In genomic region chr5:170638454-170639220, GRCh38 we compare ENCODE assay signal across 8 cellular contexts.
DNase-seq lines count a peak whose midpoint lies in the region; ATAC-seq and TF ChIP-seq lines count a peak whose summit lies in the region.

No MANE protein-coding gene starts in this region.

- TF ChIP-seq CTCF in AG04450 (IDR thresholded peaks at IDR 0.05; ENCODE audit: low read depth, low read length) (peak; percentile 86), GM13977 (IDR thresholded peaks at IDR 0.05; ENCODE audit: extremely low read depth, insufficient read depth, missing control alignments) (peak; percentile 92), OCI-LY7 (conservative IDR thresholded peaks at IDR 0.05; ENCODE audit: low read length) (peak; percentile 87), type B pancreatic cell (conservative IDR thresholded peaks at IDR 0.05) (peak; percentile 96)

- H3K9me3 Mint-ChIP-seq in type B pancreatic cell, result no peaks in the 10 kb centered on the region

- intact Hi-C loops in OCI-LY7 (cut with micrococcal nuclease; ENCODE audit: unreplicated experiment), result loop anchor here (1.0 kb wide), 1 partner anchor 153 kb away; no protein-coding TSS in a partner anchor

- H3K4me1 ChIP-seq in OCI-LY7 (ENCODE audit: insufficient read depth, low read length, poor library complexity, severe bottlenecking), result no peaks in the 10 kb centered on the region

- no peak overlapping the region for H2AFZ ChIP-seq in OCI-LY7 (ENCODE audit: low read length)

- peaks cover 29% of the 10 kb centered on the region for H3K27me3 Mint-ChIP-seq in type B pancreatic cell

- H3K27ac Mint-ChIP-seq in type B pancreatic cell, result no peak overlapping the region

- ATAC-seq in HG03342 (IDR thresholded peaks at IDR 0.05; ENCODE audit: unreplicated experiment), result peak; percentile 74

- H3K4me3 ChIP-seq in AG04450 (ENCODE audit: low read depth, low read length) (no peak overlapping the region), OCI-LY7 (ENCODE audit: low read depth, low read length, poor library complexity, severe bottlenecking) (no peak overlapping the region)

- no peaks in the 10 kb centered on the region for H3K79me2 ChIP-seq in OCI-LY7 (ENCODE audit: insufficient read depth, low read depth, low read length)

- DNase-seq in AG04450 (ENCODE audit: low read depth, low spot score), result no peak
- peak; percentile 77 for DNase-seq in GM13977 (ENCODE audit: low spot score)
- DNase-seq in OCI-LY7 (ENCODE audit: low spot score), result peak; percentile 49
- peak; percentile 83 to 85 for DNase-seq in activated T-cell treated with anti-CD3 and anti-CD28 coated beads, Interleukin-2, amount 50 U/mL, for 48 hours
- DNase-seq in fibroblast of the conjunctiva (ENCODE audit: low read depth), result peak; percentile 23
- DNase-seq in nucleus accumbens (lab: John Stamatoyannopoulos, UW), result peak in 41 of 56 donors; percentile 7 to 77 (median 32)
- no peak for DNase-seq in type B pancreatic cell (ENCODE audit: extremely low spot score, unreplicated experiment)

- H3K9me2 ChIP-seq in OCI-LY7 (ENCODE audit: insufficient read depth, low read length), result no peaks in the 10 kb centered on the region

- H3K27ac ChIP-seq in AG04450 (ENCODE audit: low read depth, low read length), result no peak overlapping the region
- no peak overlapping the region for H3K27ac ChIP-seq in OCI-LY7 (ENCODE audit: low read depth, low read length, poor library complexity, severe bottlenecking)

- no peak overlapping the region for H3K4me2 ChIP-seq in OCI-LY7 (ENCODE audit: low read length)

- CTCF ChIA-PET in AG04450 (lab: Charles Lee) (interaction anchor here (0.6 to 1.8 kb wide), 23 partner anchors 13 to 1684 kb away, joined by 3 to 28 read pairs (median 3); no protein-coding TSS in a partner anchor), OCI-LY7 (lab: Charles Lee; ENCODE audit: unreplicated experiment) (no interaction called here)

- H3K4me3 Mint-ChIP-seq in type B pancreatic cell, result no peak overlapping the region

- H3K9me3 ChIP-seq in AG04450 (ENCODE audit: control insufficient read depth, insufficient read depth, low read length), result no peaks in the 10 kb centered on the region
- H3K9me3 ChIP-seq in OCI-LY7 (ENCODE audit: low read length), result no peaks in the 10 kb centered on the region

- in situ Hi-C loops in GM13977 (cut with MboI; ENCODE audit: low pct_unique_long_range_greater_than_20kb, low sequenced_read_pairs, unreplicated experiment), result no loop called here

- POLR2A ChIA-PET in AG04450 (lab: Yijun Ruan, JAX), result no interaction called here
- POLR2A ChIA-PET in OCI-LY7 (lab: Charles Lee), result no interaction called here

- no peaks in the 10 kb centered on the region for H3K36me3 Mint-ChIP-seq in type B pancreatic cell

- no peaks in the 10 kb centered on the region for H4K20me1 ChIP-seq in OCI-LY7 (ENCODE audit: insufficient read depth, low read length)

- H3K36me3 ChIP-seq in OCI-LY7 (ENCODE audit: insufficient read depth, low read length), result no peaks in the 10 kb centered on the region

- peaks cover 15% of the 10 kb centered on the region for H3K4me1 Mint-ChIP-seq in type B pancreatic cell (ENCODE audit: unreplicated experiment)

- peaks cover 7% of the 10 kb centered on the region for H3K27me3 ChIP-seq in AG04450 (ENCODE audit: control insufficient read depth, insufficient read depth, low read length)

- BruUV-seq in OCI-LY7 (replicated peaks; lab: Mats Ljungman, UMichigan), result no TSS peak

Comparison
In these comparisons a context has a peak if more than half of its experiments do, and no peak if none do; other contexts are left out.
1. DNase-seq: peak in GM13977 (single experiment), OCI-LY7 (single experiment), activated T-cell treated with anti-CD3 and anti-CD28 coated beads, Interleukin-2, amount 50 U/mL, for 48 hours (2 of 2), fibroblast of the conjunctiva (single experiment) and nucleus accumbens (41 of 56); none in AG04450 (single experiment) and type B pancreatic cell (single experiment).
2. Peak in every context shown above with its lines, with median percentiles within 50 percentile points of each other: CTCF ChIP-seq.